Comparison of ENCODE assay signal across 24 cellular contexts in the genomic region with DNA sequence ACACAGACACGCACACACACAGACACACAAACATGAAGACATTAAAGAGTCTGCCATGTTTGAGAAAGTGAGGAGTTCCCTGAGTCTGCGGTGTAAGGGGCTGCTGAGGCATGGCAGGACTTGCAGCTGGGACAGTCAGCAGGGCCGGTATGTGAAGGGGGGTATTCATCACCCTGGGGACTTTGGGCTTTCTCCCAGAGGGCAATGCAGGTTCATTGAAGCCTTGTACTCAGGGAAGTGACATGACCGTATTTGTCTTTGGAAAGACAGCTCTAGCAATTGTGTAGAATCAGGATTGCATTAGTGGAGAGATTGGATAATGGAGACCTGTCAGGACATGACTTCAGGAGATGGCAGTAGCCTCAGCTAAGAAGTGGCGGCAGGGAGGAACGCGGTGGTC. TPM values are rescaled to one million over a fixed set of nuclear protein-coding genes. Genes with fewer than 3 reads are reported as not detected.
"Had no signal": no experiment of that assay in that cellular context is flagged by ENCODE, and none has a peak within 500 bp of the region (broad histone marks: within the 10 kb centered on the region; RNA-seq: fewer than 3 reads in every experiment).

No MANE protein-coding gene starts in this region.

- DNase-seq: activated CD4-positive, alpha-beta T cell treated with anti-CD3 and anti-CD28 coated beads, Interleukin-2, amount 50 U/mL, for 1 hour; activated CD8-positive, alpha-beta memory T cell treated with anti-CD3 and anti-CD28 coated beads for 24 hours; activated CD8-positive, alpha-beta memory T cell treated with anti-CD3 and anti-CD28 coated beads, Interleukin-2, amount 50 U/mL, for 4 hours; activated naive CD4-positive, alpha-beta T cell; activated naive CD8-positive, alpha-beta T cell treated with anti-CD3 and anti-CD28 coated beads, Interleukin-2, amount 50 U/mL, for 24 hours; activated T-cell treated with anti-CD3 and anti-CD28 coated beads, Interleukin-2, amount 50 U/mL, for 24 hours; anterior cingulate cortex; body of pancreas; erythroblast; foreskin melanocyte; kidney glomerular epithelial cell; left lung; nephron progenitor cell; occipital lobe; right lobe of liver; stimulated activated CD4-positive, alpha-beta T cell treated with anti-CD3 and anti-CD28 coated beads, Interleukin-1b, Interleukin-23, amount 100 ng/mL, for 48 hours; stimulated activated naive CD8-positive, alpha-beta T cell treated with anti-CD3 and anti-CD28 coated beads, Interleukin-15, amount 100 ng/mL, for 72 hours; tibial artery had no signal

- H3K27ac ChIP-seq: body of pancreas, left lung, right lobe of liver, skin epidermis, tibial artery, VCaP had no signal

- ATAC-seq: activated CD4-positive, CD25-positive, alpha-beta regulatory T cell treated with anti-CD3 and anti-CD28 coated beads, Interleukin-2, amount 50 U/mL, for 24 hours; activated naive CD8-positive, alpha-beta T cell treated with anti-CD3 and anti-CD28 coated beads, Interleukin-2, amount 50 U/mL, for 24 hours; body of pancreas; left lung; right lobe of liver; stimulated activated naive CD8-positive, alpha-beta T cell treated with anti-CD3 and anti-CD28 coated beads, Interleukin-15, amount 100 ng/mL, for 72 hours had no signal

- H3K27ac Mint-ChIP-seq: activated naive CD8-positive, alpha-beta T cell treated with anti-CD3 and anti-CD28 coated beads, Interleukin-2, amount 50 U/mL, for 24 hours; activated T-cell treated with anti-CD3 and anti-CD28 coated beads, Interleukin-2, amount 50 U/mL, for 24 hours; activated T-helper 2 cell treated with anti-CD3 and anti-CD28 coated beads, Interferon-gamma antibody, Interleukin-2, Interleukin-4, amounts not matched to agents 10 μg/mL and 5 μg/mL and 100 μg/mL, durations not matched to agents 14 hours and 24 hours and 36 hours; nephron progenitor cell had no signal

- H3K9me3 Mint-ChIP-seq: activated naive CD8-positive, alpha-beta T cell treated with anti-CD3 and anti-CD28 coated beads, Interleukin-2, amount 50 U/mL, for 24 hours; activated T-cell treated with anti-CD3 and anti-CD28 coated beads, Interleukin-2, amount 50 U/mL, for 24 hours; activated T-helper 2 cell treated with anti-CD3 and anti-CD28 coated beads, Interferon-gamma antibody, Interleukin-2, Interleukin-4, amounts not matched to agents 10 μg/mL and 5 μg/mL and 100 μg/mL, durations not matched to agents 14 hours and 24 hours and 36 hours; stimulated activated naive CD8-positive, alpha-beta T cell treated with anti-CD3 and anti-CD28 coated beads, Interleukin-15, amount 100 ng/mL, for 72 hours had no signal

- H3K4me3 Mint-ChIP-seq: activated naive CD8-positive, alpha-beta T cell treated with anti-CD3 and anti-CD28 coated beads, Interleukin-2, amount 50 U/mL, for 24 hours; activated T-cell treated with anti-CD3 and anti-CD28 coated beads, Interleukin-2, amount 50 U/mL, for 24 hours; nephron progenitor cell; stimulated activated naive CD8-positive, alpha-beta T cell treated with anti-CD3 and anti-CD28 coated beads, Interleukin-15, amount 100 ng/mL, for 72 hours; T-helper 2 cell treated with Interferon-gamma antibody and Interleukin-4, amounts not matched to agents 5 μg/mL and 100 μg/mL, for 36 hours had no signal

- H3K4me1 ChIP-seq: left lung, right lobe of liver had no signal

- H3K9me3 ChIP-seq: body of pancreas, right lobe of liver, tibial artery had no signal

- H3K27me3 ChIP-seq: body of pancreas, right lobe of liver, tibial artery had no signal

- H3K36me3 ChIP-seq: left lung, right lobe of liver, tibial artery had no signal

- H3K4me3 ChIP-seq: body of pancreas, left lung, right lobe of liver, skin epidermis, tibial artery had no signal

- H3K4me1 Mint-ChIP-seq: nephron progenitor cell had no signal

RNA-seq across cellular contexts. Expression of a gene that starts 9.4 kb away (rescaled TPM):
- total RNA-seq: activated T-helper 2 cell treated with anti-CD3 and anti-CD28 coated beads, Interferon-gamma antibody, Interleukin-2, Interleukin-4, amounts not matched to agents 10 μg/mL and 5 μg/mL and 100 μg/mL, durations not matched to agents 14 hours and 24 hours and 36 hours; lung microvascular endothelial cell had no signal

RNA-seq across cellular contexts. Expression of a gene that starts 10.6 kb away (rescaled TPM):
- total RNA-seq: activated T-helper 2 cell treated with anti-CD3 and anti-CD28 coated beads, Interferon-gamma antibody, Interleukin-2, Interleukin-4, amounts not matched to agents 10 μg/mL and 5 μg/mL and 100 μg/mL, durations not matched to agents 14 hours and 24 hours and 36 hours had no signal
